8 cellular contexts compared by ENCODE assay signal in the genomic region with DNA sequence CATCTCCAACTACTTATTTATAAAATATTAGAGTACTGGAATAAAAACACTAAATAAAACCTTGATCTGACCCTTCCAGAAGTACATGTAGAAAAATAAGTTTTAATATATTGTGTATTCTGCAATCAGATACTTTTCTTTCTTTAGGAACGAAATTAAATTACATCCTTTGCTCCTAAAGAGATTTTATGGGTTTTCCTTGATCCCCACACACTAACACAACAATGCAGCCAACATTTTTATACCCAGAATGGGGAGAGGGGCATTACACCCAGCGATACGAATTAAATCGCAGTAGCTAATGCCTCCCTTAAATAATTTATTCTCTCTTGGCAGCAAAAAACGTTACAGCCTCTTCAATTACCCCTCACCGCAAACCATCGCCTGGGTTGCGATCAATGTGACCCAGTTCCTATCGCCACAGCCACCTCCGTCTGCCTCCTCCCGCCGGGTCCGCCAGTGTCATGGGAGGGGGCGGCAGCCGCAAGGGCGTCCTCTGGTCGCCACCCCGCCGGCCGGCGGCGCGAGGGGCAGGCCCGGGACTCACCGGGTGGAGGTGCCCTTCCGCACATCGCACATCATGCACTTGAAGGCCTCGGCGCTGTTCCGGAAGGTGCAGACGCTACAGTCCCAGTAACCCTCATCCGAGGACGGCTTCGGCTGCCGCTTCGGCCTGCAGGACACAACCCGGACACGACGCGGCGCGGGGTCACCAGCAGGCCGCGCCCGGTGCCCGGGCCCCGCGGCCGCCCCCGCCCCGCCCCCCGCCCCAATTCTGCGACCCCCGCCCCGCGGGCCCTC. TPM values are rescaled to one million over a fixed set of nuclear protein-coding genes. Genes with fewer than 3 reads are reported as not detected.
DNase-seq lines count a peak whose midpoint lies in the region; ATAC-seq and TF ChIP-seq lines count a peak whose summit lies in the region.

No MANE protein-coding gene starts in this region.

- no peak for TF ChIP-seq EP300 in esophagus muscularis mucosa (IDR thresholded peaks at IDR 0.05)

- no peaks in the 10 kb centered on the region for H3F3A ChIP-seq in PC-3 (ENCODE audit: low read length, unreplicated experiment)

- under 1% methylated on average over 31 of the region's 56 CpGs for WGBS in esophagus muscularis mucosa

- no peak for TF ChIP-seq POLR2A in esophagus muscularis mucosa (IDR thresholded peaks at IDR 0.05; ENCODE audit: low read depth)

- peak overlapping the region; percentile 90 for H3K27ac Mint-ChIP-seq in activated T-cell treated with anti-CD3 and anti-CD28 coated beads, Interleukin-2, amount 50 U/mL, for 24 hours

- POLR2A ChIA-PET in PC-3 (lab: Charles Lee; ENCODE audit: unreplicated experiment), result interaction anchor here (0.7 kb wide), 1 partner anchor 80 kb away, joined by 13 read pairs; no protein-coding TSS in a partner anchor

- H3K4me3 ChIP-seq in PC-3 (ENCODE audit: low read length), result peak overlapping the region; percentile 95
- peak overlapping the region; percentile 87 to 94 (median 90) for H3K4me3 ChIP-seq in esophagus muscularis mucosa
- peak overlapping the region; percentile 74 to 85 for H3K4me3 ChIP-seq in muscle layer of duodenum (ENCODE audit: low read depth in 1 of 2, low read length in 2 of 2)

- peaks cover 37% of the 10 kb centered on the region for H3K79me2 ChIP-seq in PC-3 (ENCODE audit: low read length)

- H3K27me3 ChIP-seq in PC-3 (ENCODE audit: low read length) (no peaks in the 10 kb centered on the region), esophagus muscularis mucosa (no peaks in the 10 kb centered on the region), muscle layer of duodenum (ENCODE audit: low read depth, low read length) (no peaks in the 10 kb centered on the region)

- H3K27me3 Mint-ChIP-seq in activated T-cell treated with anti-CD3 and anti-CD28 coated beads, Interleukin-2, amount 50 U/mL, for 24 hours, result no peaks in the 10 kb centered on the region

- intact Hi-C loops in PC-3 (cut with micrococcal nuclease) (loop anchor here (5.0 kb wide), 2 partner anchors 90 to 95 kb away; a partner anchor contains a TSS), esophagus muscularis mucosa (cut with DNase I) (no loop called here)

- H2AFZ ChIP-seq in PC-3 (ENCODE audit: low read length), result peak overlapping the region; percentile 75

- H3K4me1 Mint-ChIP-seq in activated T-cell treated with anti-CD3 and anti-CD28 coated beads, Interleukin-2, amount 50 U/mL, for 24 hours (ENCODE audit: low read depth), result peaks cover 48% of the 10 kb centered on the region

- H3K9me3 Mint-ChIP-seq in activated T-cell treated with anti-CD3 and anti-CD28 coated beads, Interleukin-2, amount 50 U/mL, for 24 hours, result no peaks in the 10 kb centered on the region

- DNase-seq in DMS114 treated with DMSO at 0.1 percent for 48 hours (lab: John Stamatoyannopoulos, UW; ENCODE audit: unreplicated experiment) (peak; percentile 62), HUDEP-2 (lab: John Stamatoyannopoulos, UW; ENCODE audit: unreplicated experiment in 76 of 76) (peak in 69 of 76 experiments; percentile 4 to 74 (median 53)), PC-3 (peak; percentile 68), esophagus muscularis mucosa (ENCODE audit: extremely low spot score) (no peak)
- peak; percentile 82 for DNase-seq in activated T-cell treated with anti-CD3 and anti-CD28 coated beads, Interleukin-2, amount 50 U/mL, for 24 hours
- DNase-seq in stimulated activated CD8-positive, alpha-beta memory T cell treated with anti-CD3 and anti-CD28 coated beads, Interleukin-7, amount 100 ng/mL, for 4 hours (ENCODE audit: low read depth in 2 of 2), result peak; percentile 31 to 67

- H3K4me2 ChIP-seq in PC-3 (ENCODE audit: low read length), result peak overlapping the region; percentile 93

- BruUV-seq in PC-3 (replicated peaks; lab: Mats Ljungman, UMichigan), result no TSS peak

- TF ChIP-seq CTCF in PC-3 (conservative IDR thresholded peaks at IDR 0.05; ENCODE audit: low read depth, low read length) (peak; percentile 47), esophagus muscularis mucosa (IDR thresholded peaks at IDR 0.05) (peak in 2 of 3 experiments; percentile 23 to 63)

- ATAC-seq in GM21390 (IDR thresholded peaks at IDR 0.05; ENCODE audit: unreplicated experiment), result peak; percentile 75
- ATAC-seq in PC-3, result peak; percentile 74

- H3K36me3 Mint-ChIP-seq in activated T-cell treated with anti-CD3 and anti-CD28 coated beads, Interleukin-2, amount 50 U/mL, for 24 hours (ENCODE audit: low read depth), result peaks cover 43% of the 10 kb centered on the region

- CTCF ChIA-PET in PC-3 (lab: Charles Lee), result no interaction called here

- H3K4me3 Mint-ChIP-seq in activated T-cell treated with anti-CD3 and anti-CD28 coated beads, Interleukin-2, amount 50 U/mL, for 24 hours, result peak overlapping the region; percentile 92

- no peaks in the 10 kb centered on the region for H4K20me1 ChIP-seq in PC-3 (ENCODE audit: low read length)

- no peaks in the 10 kb centered on the region for H3K9me3 ChIP-seq in PC-3 (ENCODE audit: low read length)
- no peaks in the 10 kb centered on the region for H3K9me3 ChIP-seq in esophagus muscularis mucosa
- no peaks in the 10 kb centered on the region for H3K9me3 ChIP-seq in muscle layer of duodenum (ENCODE audit: control insufficient read depth in 1 of 2, low read length in 2 of 2)

- H3K9me2 ChIP-seq in PC-3 (replicated peaks; ENCODE audit: low read length), result no peaks in the 10 kb centered on the region

- H3K9ac ChIP-seq in PC-3 (ENCODE audit: low read length), result peak overlapping the region; percentile 72

- H3K36me3 ChIP-seq in PC-3 (ENCODE audit: low read depth, low read length) (peaks cover 3% of the 10 kb centered on the region; the same call in 1 of the 2 replicates), esophagus muscularis mucosa (peaks cover 0 to 5% (median 0%) of the 10 kb centered on the region in 4 donors), muscle layer of duodenum (ENCODE audit: control insufficient read depth in 1 of 2, insufficient read depth in 2 of 2, low read length in 2 of 2) (no peaks in the 10 kb centered on the region)

- H3K4me1 ChIP-seq in PC-3 (ENCODE audit: insufficient read depth, low read length), result peaks cover 19% of the 10 kb centered on the region
- peaks cover 37 to 52% (median 45%) of the 10 kb centered on the region in 4 donors for H3K4me1 ChIP-seq in esophagus muscularis mucosa
- peaks cover 0 to 30% of the 10 kb centered on the region in 2 donors for H3K4me1 ChIP-seq in muscle layer of duodenum (ENCODE audit: control insufficient read depth in 1 of 2, insufficient read depth in 2 of 2, low read length in 2 of 2)

- no peak overlapping the region for H3K27ac ChIP-seq in PC-3 (ENCODE audit: low read length)
- H3K27ac ChIP-seq in esophagus muscularis mucosa (replicated peaks in 1 of 4), result peak overlapping the region; percentile 93 to 98 (median 96)
- peak overlapping the region; percentile 79 for H3K27ac ChIP-seq in muscle layer of duodenum (ENCODE audit: low read length)

RNA-seq across cellular contexts. Expression of a gene that starts 0.8 kb away (rescaled TPM):
- total RNA-seq in PC-3 (2014; rRNA removed), result 6.8 and 7.5 TPM in 2 replicates
- total RNA-seq in esophagus muscularis mucosa, result 10 to 100 TPM; 16.8 to 30.3 (median 20.4) TPM
